ENCODE assay signal across 9 cellular contexts in the genomic region with DNA sequence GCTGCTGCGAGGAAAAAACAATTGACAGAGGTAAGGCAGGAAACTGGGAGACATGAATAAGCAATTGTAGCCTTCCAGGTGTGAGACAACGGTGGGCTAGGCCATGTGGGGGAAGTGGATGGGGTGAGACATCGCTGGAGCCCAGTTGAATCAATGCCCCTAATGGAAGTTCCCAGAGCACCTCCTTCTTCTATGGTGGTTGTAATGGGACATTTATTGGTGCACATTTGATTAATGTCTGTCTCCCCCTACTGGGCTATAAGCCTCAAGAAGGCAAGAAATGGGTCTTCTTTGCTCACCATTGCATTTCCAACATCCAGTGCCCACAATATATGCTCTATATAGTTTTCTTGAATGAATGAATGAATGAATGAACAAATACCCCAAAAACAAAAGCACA. TPM values are rescaled to one million over a fixed set of nuclear protein-coding genes. Genes with fewer than 3 reads are reported as not detected.
DNase-seq lines count a peak whose midpoint lies in the region; ATAC-seq and TF ChIP-seq lines count a peak whose summit lies in the region.
"Had no signal": no experiment of that assay in that cellular context is flagged by ENCODE, and none has a peak within 500 bp of the region (broad histone marks: within the 10 kb centered on the region; RNA-seq: fewer than 3 reads in every experiment).

No MANE protein-coding gene starts in this region.

- H2AFZ ChIP-seq in MM.1S (ENCODE audit: low read length) = no peak overlapping the region
- H2AFZ ChIP-seq in neural progenitor cell (replicated peaks) = no peak overlapping the region

- H3K4me3 Mint-ChIP-seq in activated CD8-positive, alpha-beta T cell treated with anti-CD3 and anti-CD28 coated beads for 36 hours = no peak overlapping the region
- no peak overlapping the region for H3K4me3 Mint-ChIP-seq in neural progenitor cell

- H3K27me3 Mint-ChIP-seq in activated CD8-positive, alpha-beta T cell treated with anti-CD3 and anti-CD28 coated beads for 36 hours = peaks cover 43% of the 10 kb centered on the region
- peaks cover 12% of the 10 kb centered on the region for H3K27me3 Mint-ChIP-seq in neural progenitor cell (ENCODE audit: insufficient read depth, low read depth)

- H3K4me3 ChIP-seq in GM12865 (ENCODE audit: low read depth, low read length) (no peak overlapping the region), MM.1S (ENCODE audit: low read length) (no peak overlapping the region), neural progenitor cell (no peak overlapping the region), esophagus muscularis mucosa (no peak overlapping the region)
- H3K4me3 ChIP-seq: mucosa of descending colon had no signal

- no peak overlapping the region for H3K27ac Mint-ChIP-seq in activated CD8-positive, alpha-beta T cell treated with anti-CD3 and anti-CD28 coated beads for 36 hours
- no peak overlapping the region for H3K27ac Mint-ChIP-seq in neural progenitor cell

- DNase-seq in GM12865 (ENCODE audit: low read depth) (peak; percentile 40), MM.1S (peak; percentile 42), neural progenitor cell (ENCODE audit: low spot score) (no peak), esophagus muscularis mucosa (ENCODE audit: extremely low spot score) (no peak), HuH-7.5 (ENCODE audit: low spot score) (no peak), DMS79 treated with DMSO at 0.1 percent for 48 hours (lab: John Stamatoyannopoulos, UW) (no peak)
- no peak for DNase-seq in activated CD8-positive, alpha-beta T cell treated with anti-CD3 and anti-CD28 coated beads for 36 hours
- DNase-seq: mucosa of descending colon had no signal

- TF ChIP-seq CTCF in GM12865 (IDR thresholded peaks at IDR 0.05; ENCODE audit: insufficient read depth, low read depth, low read length, missing control alignments) (peak; percentile 46), MM.1S (IDR thresholded peaks at IDR 0.05; ENCODE audit: low read length) (peak; percentile 69), neural progenitor cell (IDR thresholded peaks at IDR 0.05) (peak; percentile 54), esophagus muscularis mucosa (IDR thresholded peaks at IDR 0.05) (no peak)
- TF ChIP-seq CTCF in activated CD8-positive, alpha-beta T cell treated with anti-CD3 and anti-CD28 coated beads for 36 hours (IDR thresholded peaks at IDR 0.05) = peak; percentile 48

- H3K4me2 ChIP-seq in MM.1S (ENCODE audit: low read depth, low read length) (no peak overlapping the region), neural progenitor cell (no peak overlapping the region)

- ATAC-seq in activated CD8-positive, alpha-beta T cell treated with anti-CD3 and anti-CD28 coated beads for 36 hours = peak; percentile 62
- ATAC-seq in GM21447 (IDR thresholded peaks at IDR 0.05; ENCODE audit: unreplicated experiment) = no peak
- ATAC-seq: mucosa of descending colon had no signal

- no peak overlapping the region for H3K27ac ChIP-seq in MM.1S (ENCODE audit: low read length)
- H3K27ac ChIP-seq in neural progenitor cell = no peak overlapping the region
- H3K27ac ChIP-seq in esophagus muscularis mucosa (replicated peaks in 1 of 4) = no peak overlapping the region

- H3K36me3 ChIP-seq in MM.1S (replicated peaks; ENCODE audit: insufficient read depth, low read length) (no peaks in the 10 kb centered on the region), neural progenitor cell (no peaks in the 10 kb centered on the region), esophagus muscularis mucosa (no peaks in the 10 kb centered on the region)

- no peak for TF ChIP-seq EP300 in esophagus muscularis mucosa (IDR thresholded peaks at IDR 0.05)

- no peaks in the 10 kb centered on the region for H3K9me3 Mint-ChIP-seq in activated CD8-positive, alpha-beta T cell treated with anti-CD3 and anti-CD28 coated beads for 36 hours
- H3K9me3 Mint-ChIP-seq in neural progenitor cell = no peaks in the 10 kb centered on the region

- H3K27me3 ChIP-seq in MM.1S (replicated peaks; ENCODE audit: insufficient read depth, low read length) = peaks cover 90% of the 10 kb centered on the region
- H3K27me3 ChIP-seq in neural progenitor cell = peaks cover 40% of the 10 kb centered on the region
- H3K27me3 ChIP-seq in esophagus muscularis mucosa = peaks cover 0 to 46% (median 3%) of the 10 kb centered on the region in 4 donors

- no peaks in the 10 kb centered on the region for H3F3A ChIP-seq in MM.1S (ENCODE audit: insufficient read depth, low read length)
- H3F3A ChIP-seq in neural progenitor cell (ENCODE audit: low read depth) = no peaks in the 10 kb centered on the region

- H4K20me1 ChIP-seq in MM.1S (ENCODE audit: insufficient read depth, low read length) = no peaks in the 10 kb centered on the region
- no peaks in the 10 kb centered on the region for H4K20me1 ChIP-seq in neural progenitor cell (ENCODE audit: low read depth)

- no peak for TF ChIP-seq POLR2A in esophagus muscularis mucosa (IDR thresholded peaks at IDR 0.05; ENCODE audit: low read depth)

- H3K9me3 ChIP-seq in MM.1S (replicated peaks; ENCODE audit: insufficient read depth, low read length) (no peaks in the 10 kb centered on the region), neural progenitor cell (ENCODE audit: low read depth) (no peaks in the 10 kb centered on the region), esophagus muscularis mucosa (no peaks in the 10 kb centered on the region)
- H3K9me3 ChIP-seq: mucosa of descending colon had no signal

- WGBS in esophagus muscularis mucosa = 64% methylated on average over 3 of the region's 3 CpGs

- H3K4me1 ChIP-seq in MM.1S (ENCODE audit: low read length) (peaks cover 12% of the 10 kb centered on the region), neural progenitor cell (no peaks in the 10 kb centered on the region), esophagus muscularis mucosa (no peaks in the 10 kb centered on the region)

- no peaks in the 10 kb centered on the region for H3K9me2 ChIP-seq in MM.1S (replicated peaks; ENCODE audit: insufficient read depth, low read length)

- intact Hi-C loops in activated CD8-positive, alpha-beta T cell treated with anti-CD3 and anti-CD28 coated beads for 36 hours (cut with micrococcal nuclease) = no loop called here
- intact Hi-C loops in esophagus muscularis mucosa (cut with DNase I) = no loop called here

- H3K36me3 Mint-ChIP-seq in activated CD8-positive, alpha-beta T cell treated with anti-CD3 and anti-CD28 coated beads for 36 hours (ENCODE audit: low read depth) = no peaks in the 10 kb centered on the region
- no peaks in the 10 kb centered on the region for H3K36me3 Mint-ChIP-seq in neural progenitor cell

- POLR2A ChIA-PET in activated CD8-positive, alpha-beta T cell treated with anti-CD3 and anti-CD28 coated beads for 36 hours (lab: Charles Lee) = no interaction called here

- H3K4me1 Mint-ChIP-seq in activated CD8-positive, alpha-beta T cell treated with anti-CD3 and anti-CD28 coated beads for 36 hours (ENCODE audit: low read depth) = no peaks in the 10 kb centered on the region
- H3K4me1 Mint-ChIP-seq in neural progenitor cell = no peaks in the 10 kb centered on the region

- H3K79me2 ChIP-seq in MM.1S (ENCODE audit: low read length) = no peaks in the 10 kb centered on the region
- H3K79me2 ChIP-seq in neural progenitor cell (ENCODE audit: low read depth) = no peaks in the 10 kb centered on the region

- no peak overlapping the region for H3K9ac ChIP-seq in MM.1S (ENCODE audit: low read length)
- no peak overlapping the region for H3K9ac ChIP-seq in neural progenitor cell

- CTCF ChIA-PET in activated CD8-positive, alpha-beta T cell treated with anti-CD3 and anti-CD28 coated beads for 36 hours (lab: Charles Lee) = no interaction called here

RNA-seq across cellular contexts. Expression of gene CD300E, which starts 22.7 kb away (rescaled TPM):
- total RNA-seq in activated CD8-positive, alpha-beta T cell treated with anti-CD3 and anti-CD28 coated beads for 36 hours = not detected
- total RNA-seq in neural progenitor cell (ENCODE audit: low replicate concordance) (not detected in 2 replicates), esophagus muscularis mucosa (1 to 10 TPM in 1 of 4 donors, under 1 TPM in 3; 0.39 to 5.0 (median 0.62) TPM)

RNA-seq across cellular contexts. Expression of gene CD300LD, which starts 54.1 kb away (rescaled TPM):
- not detected for total RNA-seq in activated CD8-positive, alpha-beta T cell treated with anti-CD3 and anti-CD28 coated beads for 36 hours
- total RNA-seq in neural progenitor cell (ENCODE audit: low replicate concordance) (not detected in 2 replicates), esophagus muscularis mucosa (not detected)
- total RNA-seq: mucosa of descending colon had no signal

Comparison
In these comparisons a context has a peak if more than half of its experiments do, and no peak if none do; other contexts are left out.
1. DNase-seq: peak in GM12865 (single experiment) and MM.1S (single experiment); none in activated CD8-positive, alpha-beta T cell treated with anti-CD3 and anti-CD28 coated beads for 36 hours (single experiment), neural progenitor cell (single experiment), esophagus muscularis mucosa (single experiment), HuH-7.5 (single experiment) and DMS79 treated with DMSO at 0.1 percent for 48 hours (single experiment).
2. CTCF ChIP-seq: peak in GM12865 (single experiment), MM.1S (single experiment), activated CD8-positive, alpha-beta T cell treated with anti-CD3 and anti-CD28 coated beads for 36 hours (single experiment) and neural progenitor cell (single experiment); none in esophagus muscularis mucosa (0 of 3).